In the genomic region with DNA sequence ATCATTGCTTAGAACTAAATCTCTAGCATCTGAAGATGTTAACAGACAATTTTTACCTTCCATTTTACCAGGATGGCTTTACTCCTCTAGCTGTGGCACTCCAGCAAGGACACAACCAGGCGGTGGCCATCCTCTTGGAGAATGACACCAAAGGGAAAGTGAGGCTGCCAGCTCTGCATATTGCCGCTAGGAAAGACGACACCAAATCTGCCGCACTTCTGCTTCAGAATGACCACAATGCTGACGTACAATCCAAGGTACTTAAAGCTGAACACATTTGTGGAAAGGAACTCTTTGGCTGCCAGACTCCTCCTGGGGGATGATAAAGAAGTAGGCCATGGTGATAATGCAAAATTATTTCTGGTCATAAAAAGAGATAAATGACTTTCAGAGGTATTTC, we compare ENCODE assay signal across 9 cellular contexts.
"Had no signal": no experiment of that assay in that cellular context is flagged by ENCODE, and none has a peak within 500 bp of the region (broad histone marks: within the 10 kb centered on the region; RNA-seq: fewer than 3 reads in every experiment).

No MANE protein-coding gene starts in this region.

- H3K4me3 ChIP-seq: GM23248, HAP-1, K562 had no signal

- H3K4me3 Mint-ChIP-seq: HFFc6 had no signal

- H3K9me3 Mint-ChIP-seq: HFFc6 had no signal

- H3K4me1 ChIP-seq: HAP-1 had no signal

- DNase-seq: GM23248, GOT3, H7, HFFc6 had no signal

- H3K36me3 ChIP-seq: HAP-1 had no signal

- H3K27ac Mint-ChIP-seq: HFFc6 had no signal

- H3K9me3 ChIP-seq: HAP-1 had no signal

- ATAC-seq: HCT116, HepG2, K562 had no signal

- H3K27ac ChIP-seq: GM23248, HL-60 had no signal
